Comparison of ENCODE assay signal across 9 cellular contexts in genomic region chr17:77109159-77110005, GRCh38. TPM values are rescaled to one million over a fixed set of nuclear protein-coding genes. Genes with fewer than 3 reads are reported as not detected.
DNase-seq lines count a peak whose midpoint lies in the region; ATAC-seq and TF ChIP-seq lines count a peak whose summit lies in the region.
"Had no signal": no experiment of that assay in that cellular context is flagged by ENCODE, and none has a peak within 500 bp of the region (broad histone marks: within the 10 kb centered on the region; RNA-seq: fewer than 3 reads in every experiment).

No MANE protein-coding gene starts in this region.

- ATAC-seq in activated CD8-positive, alpha-beta T cell treated with anti-CD3 and anti-CD28 coated beads for 36 hours: no peak
- ATAC-seq in stimulated activated effector memory CD8-positive, alpha-beta T cell treated with anti-CD3 and anti-CD28 coated beads, Interleukin-12 subunit alpha, Interleukin-12 subunit beta, amount 100 ng/mL, for 72 hours: no peak
- no peak for ATAC-seq in HG03196 (IDR thresholded peaks at IDR 0.05; ENCODE audit: unreplicated experiment)

- peak overlapping the region; percentile 55 for H3K27ac Mint-ChIP-seq in activated CD8-positive, alpha-beta T cell treated with anti-CD3 and anti-CD28 coated beads for 36 hours
- peak overlapping the region; percentile 34 for H3K27ac Mint-ChIP-seq in stimulated activated effector memory CD8-positive, alpha-beta T cell treated with anti-CD3 and anti-CD28 coated beads, Interleukin-12 subunit alpha, Interleukin-12 subunit beta, amount 100 ng/mL, for 72 hours

- H3K36me3 Mint-ChIP-seq in activated CD8-positive, alpha-beta T cell treated with anti-CD3 and anti-CD28 coated beads for 36 hours (ENCODE audit: low read depth): peaks cover 14% of the 10 kb centered on the region
- peaks cover 6% of the 10 kb centered on the region for H3K36me3 Mint-ChIP-seq in stimulated activated effector memory CD8-positive, alpha-beta T cell treated with anti-CD3 and anti-CD28 coated beads, Interleukin-12 subunit alpha, Interleukin-12 subunit beta, amount 100 ng/mL, for 72 hours

- no peak for DNase-seq in activated CD8-positive, alpha-beta T cell treated with anti-CD3 and anti-CD28 coated beads for 36 hours
- no peak for DNase-seq in stimulated activated effector memory CD8-positive, alpha-beta T cell treated with anti-CD3 and anti-CD28 coated beads, Interleukin-12 subunit alpha, Interleukin-12 subunit beta, amount 100 ng/mL, for 72 hours (ENCODE audit: low spot score in 2 of 2)
- DNase-seq in DMS79 treated with DMSO at 0.1 percent for 48 hours (lab: John Stamatoyannopoulos, UW) (no peak), amniotic stem cell (lab: John Stamatoyannopoulos, UW) (no peak), epidermal melanocyte (ENCODE audit: insufficient read length, low spot score) (no peak)
- DNase-seq: NCI-H82 had no signal

- peak overlapping the region; percentile 40 for H3K27ac ChIP-seq in HUES48 (ENCODE audit: low read depth, low read length)
- H3K27ac ChIP-seq in layer of hippocampus (ENCODE audit: low read depth, low read length): peak overlapping the region; percentile 86

- no peak overlapping the region for H3K9ac ChIP-seq in HUES48 (ENCODE audit: low read depth, low read length)

- H3K9me3 Mint-ChIP-seq in activated CD8-positive, alpha-beta T cell treated with anti-CD3 and anti-CD28 coated beads for 36 hours: no peaks in the 10 kb centered on the region
- no peaks in the 10 kb centered on the region for H3K9me3 Mint-ChIP-seq in stimulated activated effector memory CD8-positive, alpha-beta T cell treated with anti-CD3 and anti-CD28 coated beads, Interleukin-12 subunit alpha, Interleukin-12 subunit beta, amount 100 ng/mL, for 72 hours

- CTCF ChIA-PET in activated CD8-positive, alpha-beta T cell treated with anti-CD3 and anti-CD28 coated beads for 36 hours (lab: Charles Lee): interaction anchor here (1.2 kb wide), 1 partner anchor 11 kb away, joined by 3 read pairs; no protein-coding TSS in a partner anchor

- TF ChIP-seq CTCF in activated CD8-positive, alpha-beta T cell treated with anti-CD3 and anti-CD28 coated beads for 36 hours (IDR thresholded peaks at IDR 0.05): no peak

- H3K4me3 Mint-ChIP-seq in activated CD8-positive, alpha-beta T cell treated with anti-CD3 and anti-CD28 coated beads for 36 hours: no peak overlapping the region
- H3K4me3 Mint-ChIP-seq in stimulated activated effector memory CD8-positive, alpha-beta T cell treated with anti-CD3 and anti-CD28 coated beads, Interleukin-12 subunit alpha, Interleukin-12 subunit beta, amount 100 ng/mL, for 72 hours: no peak overlapping the region

- intact Hi-C loops in activated CD8-positive, alpha-beta T cell treated with anti-CD3 and anti-CD28 coated beads for 36 hours (cut with micrococcal nuclease): loop anchor here (5.0 kb wide), 1 partner anchor 33 kb away; the partner anchor contains the start of gene SEC14L1

- POLR2A ChIA-PET in activated CD8-positive, alpha-beta T cell treated with anti-CD3 and anti-CD28 coated beads for 36 hours (lab: Charles Lee): interaction anchor here (1.2 to 2.6 kb wide), 4 partner anchors 11 to 28 kb away, joined by 4 to 7 read pairs (median 6); no protein-coding TSS in a partner anchor

- H3K9me3 ChIP-seq in HUES48 (ENCODE audit: control insufficient read depth, insufficient read depth, low read length): no peaks in the 10 kb centered on the region

- no peak overlapping the region for H3K4me3 ChIP-seq in HUES48 (ENCODE audit: low read depth, low read length)

- H3K4me1 ChIP-seq in HUES48 (ENCODE audit: control insufficient read depth, insufficient read depth, low read length): peaks cover 34% of the 10 kb centered on the region

- peaks cover 43% of the 10 kb centered on the region for H3K4me1 Mint-ChIP-seq in activated CD8-positive, alpha-beta T cell treated with anti-CD3 and anti-CD28 coated beads for 36 hours (ENCODE audit: low read depth)
- peaks cover 41% of the 10 kb centered on the region for H3K4me1 Mint-ChIP-seq in stimulated activated effector memory CD8-positive, alpha-beta T cell treated with anti-CD3 and anti-CD28 coated beads, Interleukin-12 subunit alpha, Interleukin-12 subunit beta, amount 100 ng/mL, for 72 hours

- no peaks in the 10 kb centered on the region for H3K27me3 Mint-ChIP-seq in activated CD8-positive, alpha-beta T cell treated with anti-CD3 and anti-CD28 coated beads for 36 hours

- no peaks in the 10 kb centered on the region for H3K36me3 ChIP-seq in HUES48 (ENCODE audit: control insufficient read depth, insufficient read depth, low read length)

- no peaks in the 10 kb centered on the region for H3K27me3 ChIP-seq in HUES48 (ENCODE audit: control insufficient read depth, insufficient read depth, low read length)
- H3K27me3 ChIP-seq in layer of hippocampus (ENCODE audit: control insufficient read depth, insufficient read depth, low read length): no peaks in the 10 kb centered on the region

RNA-seq across cellular contexts. Expression of gene SEC14L1, which starts 31.4 kb away (rescaled TPM):
- 10 to 100 TPM; 79.7 to 91.6 TPM for total RNA-seq in activated CD8-positive, alpha-beta T cell treated with anti-CD3 and anti-CD28 coated beads for 36 hours
